ENCODE assay signal across 8 cellular contexts in the genomic region with DNA sequence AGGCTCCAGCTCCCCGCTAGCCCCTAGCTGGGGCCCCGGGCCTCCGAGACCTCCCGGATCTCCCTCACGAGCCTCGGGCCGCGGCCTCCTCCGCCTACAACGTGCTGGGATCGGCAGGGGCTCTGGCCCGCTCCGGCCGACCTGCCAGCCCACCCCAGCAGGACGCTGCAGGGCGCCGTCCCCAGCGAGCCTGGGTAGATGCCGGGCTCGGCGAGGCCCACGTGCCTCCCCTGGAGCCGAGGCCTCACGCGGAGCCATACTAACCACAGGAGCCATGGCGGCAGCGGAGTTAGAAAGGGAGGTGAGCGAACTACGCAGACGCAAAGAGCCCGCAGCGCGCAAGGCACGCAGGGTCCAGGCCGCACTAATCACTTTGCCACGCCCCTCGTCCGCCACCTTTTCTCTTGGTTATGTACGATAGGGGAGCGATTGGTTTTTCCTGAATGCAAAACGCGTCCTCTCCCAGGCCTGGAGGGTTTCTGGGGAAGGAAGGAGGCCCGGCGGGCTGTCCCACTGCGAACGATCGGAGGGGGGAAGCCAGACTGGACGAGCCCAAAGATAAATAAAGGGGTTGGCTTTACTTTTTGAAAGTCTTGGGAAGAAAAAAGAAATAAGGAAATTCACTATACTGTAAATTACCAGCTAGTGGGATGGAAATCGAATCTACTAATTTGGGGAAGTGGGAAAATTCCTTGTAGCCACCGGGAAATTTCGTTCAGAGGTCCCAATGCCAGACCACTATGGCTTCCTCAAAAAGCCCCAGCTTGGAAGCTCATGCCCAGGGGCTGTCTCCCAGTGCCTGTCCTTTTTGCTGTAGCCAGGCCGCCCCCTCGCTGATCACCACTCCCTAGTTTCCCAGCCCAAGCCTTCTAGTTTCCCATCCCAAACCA. TPM values are rescaled to one million over a fixed set of nuclear protein-coding genes. Genes with fewer than 3 reads are reported as not detected.
DNase-seq lines count a peak whose midpoint lies in the region; TF ChIP-seq lines count a peak whose summit lies in the region.

A gene (minus strand): TSS at position 298 of the 890 bp plus-strand sequence. CDS start 22 bp downstream, at position 276.

- peak within 1 kb of the TSS; percentile 78 for H2AFZ ChIP-seq in neuron (ENCODE audit: low read depth, low read length)

- peaks cover 21% of the 10 kb centered on the region for H3K4me1 ChIP-seq in neuron (ENCODE audit: insufficient read depth, low read length)
- peaks cover 15 to 31% (median 27%) of the 10 kb centered on the region in 5 donors for H3K4me1 ChIP-seq in subcutaneous abdominal adipose tissue (ENCODE audit: control insufficient read depth in 5 of 5, insufficient read depth in 5 of 5, low read length in 5 of 5)

- CTCF ChIA-PET in activated naive CD4-positive, alpha-beta T cell treated with anti-CD3 and anti-CD28 coated beads for 36 hours (lab: Charles Lee) = interaction anchor here (1.8 kb wide), 1 partner anchor 45 kb away, joined by 5 read pairs; a partner anchor contains a TSS

- H3K4me3 ChIP-seq in HFF-Myc (replicated peaks; ENCODE audit: low read depth, low read length) = peak within 1 kb of the TSS; percentile 100
- peak within 1 kb of the TSS; percentile 95 for H3K4me3 ChIP-seq in neuron (ENCODE audit: low read length)
- H3K4me3 ChIP-seq in subcutaneous abdominal adipose tissue (ENCODE audit: low read depth in 1 of 5, low read length in 5 of 5) = peak within 1 kb of the TSS; percentile 82 to 96 (median 91)

- no peaks in the 10 kb centered on the region for H3K27me3 Mint-ChIP-seq in activated naive CD4-positive, alpha-beta T cell treated with anti-CD3 and anti-CD28 coated beads for 36 hours (ENCODE audit: low read depth)

- H3K36me3 Mint-ChIP-seq in activated naive CD4-positive, alpha-beta T cell treated with anti-CD3 and anti-CD28 coated beads for 36 hours (ENCODE audit: low read depth) = peaks cover 32% of the 10 kb centered on the region

- no peaks in the 10 kb centered on the region for H3K9me3 Mint-ChIP-seq in activated naive CD4-positive, alpha-beta T cell treated with anti-CD3 and anti-CD28 coated beads for 36 hours

- H3K36me3 ChIP-seq in neuron (ENCODE audit: insufficient read depth, low read length) = peaks cover 25% of the 10 kb centered on the region
- H3K36me3 ChIP-seq in subcutaneous abdominal adipose tissue (ENCODE audit: control insufficient read depth in 5 of 5, insufficient read depth in 5 of 5, low read length in 5 of 5) = peaks cover 6 to 18% (median 16%) of the 10 kb centered on the region in 5 donors

- H3K27me3 ChIP-seq in neuron (ENCODE audit: insufficient read depth, low read length) (no peaks in the 10 kb centered on the region), subcutaneous abdominal adipose tissue (ENCODE audit: control insufficient read depth in 5 of 5, insufficient read depth in 4 of 5, low read length in 5 of 5) (no peaks in the 10 kb centered on the region)

- H3K4me1 Mint-ChIP-seq in activated naive CD4-positive, alpha-beta T cell treated with anti-CD3 and anti-CD28 coated beads for 36 hours (ENCODE audit: low read depth) = peaks cover 39% of the 10 kb centered on the region

- peak within 1 kb of the TSS; percentile 87 to 99 (median 95) for H3K9ac ChIP-seq in subcutaneous abdominal adipose tissue (ENCODE audit: low read length in 5 of 5)

- intact Hi-C loops in activated naive CD4-positive, alpha-beta T cell treated with anti-CD3 and anti-CD28 coated beads for 36 hours (cut with micrococcal nuclease) = loop anchor here (1.0 to 5.0 kb wide), 5 partner anchors 37 to 403 kb away; a partner anchor contains a TSS

- H3K9me3 ChIP-seq in neuron (ENCODE audit: low read length) (no peaks in the 10 kb centered on the region), subcutaneous abdominal adipose tissue (ENCODE audit: control insufficient read depth in 5 of 5, low read length in 5 of 5) (no peaks in the 10 kb centered on the region)

- peak within 1 kb of the TSS; percentile 95 for H3K27ac Mint-ChIP-seq in activated naive CD4-positive, alpha-beta T cell treated with anti-CD3 and anti-CD28 coated beads for 36 hours

- H3K27ac ChIP-seq in subcutaneous abdominal adipose tissue (ENCODE audit: low read depth, low read length) = peak within 1 kb of the TSS; percentile 70

- peak; percentile 97 for DNase-seq in GM03348 (ENCODE audit: low spot score)
- peak; percentile 98 for DNase-seq in HFF-Myc (ENCODE audit: extremely low read depth, low read depth)
- peak; percentile 100 for DNase-seq in NAMALWA (ENCODE audit: low spot score)
- peak; percentile 97 for DNase-seq in SK-N-DZ (ENCODE audit: low spot score)
- peak; percentile 99 for DNase-seq in activated naive CD4-positive, alpha-beta T cell treated with anti-CD3 and anti-CD28 coated beads for 36 hours
- peak; percentile 99 for DNase-seq in foreskin melanocyte

- H3K4me3 Mint-ChIP-seq in activated naive CD4-positive, alpha-beta T cell treated with anti-CD3 and anti-CD28 coated beads for 36 hours = peak within 1 kb of the TSS; percentile 91

- no peak for TF ChIP-seq CTCF in HFF-Myc (IDR thresholded peaks at IDR 0.05; ENCODE audit: low read depth, low read length, missing control alignments)

RNA-seq across cellular contexts. Expression of the gene that starts here (rescaled TPM):
- polyA plus RNA-seq in SK-N-DZ (2014; cell fraction: cytosol; rRNA removed) = 206 and 224 TPM in 2 replicates
- 133 and 136 TPM in 2 replicates for polyA plus RNA-seq in SK-N-DZ (2014; cell fraction: nucleus; rRNA removed)
- total RNA-seq in activated naive CD4-positive, alpha-beta T cell treated with anti-CD3 and anti-CD28 coated beads for 36 hours = 100 to 1,000 TPM; 507 to 553 TPM

Comparison
In these comparisons a context has a peak if more than half of its experiments do, and no peak if none do; other contexts are left out.
1. Peak in every context shown above with its lines: DNase-seq, H3K4me3 ChIP-seq and H3K27ac ChIP-seq.